ENCODE assay signal across 1 cellular context in genomic region chr11:119095066-119095880, GRCh38.
TF ChIP-seq lines count a peak whose summit lies in the region.

No MANE protein-coding gene starts in this region.

TF ChIP-seq in HepG2, 621 proteins besides CTCF, POLR2A, EP300 and RAD21 (continued from another document and continues in another):
- TF ChIP-seq ZNF18 (CRISPR knock-in tag; IDR thresholded peaks at IDR 0.05; ENCODE audit: insufficient replicate concordance) (peak; percentile 71), ZSCAN20 (CRISPR knock-in tag; IDR thresholded peaks at IDR 0.05; ENCODE audit: borderline replicate concordance) (peak; percentile 64), ASH2L (IDR thresholded peaks at IDR 0.05; ENCODE audit: insufficient read length, low read depth, low read length) (peak; percentile 77), ELF4 (CRISPR knock-in tag; IDR thresholded peaks at IDR 0.05; ENCODE audit: borderline replicate concordance) (peak; percentile 79; the same call in 1 of the 2 replicates), SMAD3 (CRISPR knock-in tag; IDR thresholded peaks at IDR 0.05) (peak; percentile 44; the same call in 1 of the 2 replicates), ZNF318 (CRISPR knock-in tag; IDR thresholded peaks at IDR 0.05) (no peak), POLR2AphosphoS2 (IDR thresholded peaks at IDR 0.05; ENCODE audit: low read depth, low read length) (peak; percentile 94), ZNF713 (CRISPR knock-in tag; IDR thresholded peaks at IDR 0.05) (0 out of 2 replicates have a peak, but pooled peaks have one; percentile 77), ZFP90 (CRISPR knock-in tag; IDR thresholded peaks at IDR 0.05; ENCODE audit: borderline replicate concordance) (peak; percentile 28; the same call in 1 of the 2 replicates), ZNF615 (CRISPR knock-in tag; IDR thresholded peaks at IDR 0.05; ENCODE audit: borderline replicate concordance) (peak; percentile 90; the same call in 1 of the 2 replicates), ZFP36 (IDR thresholded peaks at IDR 0.05; ENCODE audit: borderline replicate concordance, low read depth, low read length, partially characterized antibody) (no peak), NKX3-1 (CRISPR knock-in tag; IDR thresholded peaks at IDR 0.05) (peak; percentile 95), ZBTB10 (CRISPR knock-in tag; IDR thresholded peaks at IDR 0.05; ENCODE audit: borderline replicate concordance) (0 out of 2 replicates have a peak, but pooled peaks have one; percentile 45), ZNF83 (CRISPR knock-in tag; IDR thresholded peaks at IDR 0.05; ENCODE audit: borderline replicate concordance) (peak; percentile 28; the same call in 1 of the 2 replicates), FOXJ3 (CRISPR knock-in tag; IDR thresholded peaks at IDR 0.05; ENCODE audit: borderline replicate concordance) (peak; percentile 23; the same call in 1 of the 2 replicates), U2AF1 (optimal IDR thresholded peaks at IDR 0.05; ENCODE audit: low read depth, low read length) (peak; percentile 47), GZF1 (CRISPR knock-in tag; IDR thresholded peaks at IDR 0.05) (0 out of 2 replicates have a peak, but pooled peaks have one; percentile 68), SALL2 (CRISPR knock-in tag; IDR thresholded peaks at IDR 0.05) (peak; percentile 95; the same call in 1 of the 2 replicates), ZNF446 (CRISPR knock-in tag; IDR thresholded peaks at IDR 0.05) (peak; percentile 97), FOXK1 (CRISPR knock-in tag; IDR thresholded peaks at IDR 0.05; ENCODE audit: borderline replicate concordance, low read depth) (no peak; the same call in 1 of the 2 replicates), ZNF589 (CRISPR knock-in tag; conservative IDR thresholded peaks at IDR 0.05) (peak; percentile 95), ZNF569 (CRISPR knock-in tag; IDR thresholded peaks at IDR 0.05; ENCODE audit: borderline replicate concordance) (peak; percentile 73; the same call in 1 of the 2 replicates), EEA1 (CRISPR knock-in tag; IDR thresholded peaks at IDR 0.05; ENCODE audit: borderline replicate concordance) (peak; percentile 83; the same call in 1 of the 2 replicates), CBX1 (IDR thresholded peaks at IDR 0.05; ENCODE audit: low read depth) (peak; percentile 95), ZSCAN31 (CRISPR knock-in tag; IDR thresholded peaks at IDR 0.05; ENCODE audit: low read depth) (peak; percentile 88), ZNF773 (CRISPR knock-in tag; IDR thresholded peaks at IDR 0.05; ENCODE audit: borderline replicate concordance) (peak; percentile 81; the same call in 1 of the 2 replicates), YEATS2 (CRISPR knock-in tag; IDR thresholded peaks at IDR 0.05; ENCODE audit: borderline replicate concordance) (peak; percentile 68), FOXM1 (CRISPR knock-in tag; IDR thresholded peaks at IDR 0.05) (peak; percentile 91), ZSCAN25 (CRISPR knock-in tag; IDR thresholded peaks at IDR 0.05) (peak; percentile 72), GPBP1L1 (CRISPR knock-in tag; IDR thresholded peaks at IDR 0.05) (no peak), HDAC1 (CRISPR knock-in tag; IDR thresholded peaks at IDR 0.05) (peak; percentile 82), ZNF530 (CRISPR knock-in tag; IDR thresholded peaks at IDR 0.05; ENCODE audit: low read depth) (peak; percentile 42; the same call in 1 of the 2 replicates), HOXA5 (CRISPR knock-in tag; IDR thresholded peaks at IDR 0.05) (peak; percentile 92), ZSCAN5A (CRISPR knock-in tag; IDR thresholded peaks at IDR 0.05; ENCODE audit: borderline replicate concordance) (no peak; the same call in 1 of the 2 replicates), PPARG (CRISPR knock-in tag; conservative IDR thresholded peaks at IDR 0.05) (peak; percentile 28; the same call in 1 of the 2 replicates), ZNF800 (CRISPR knock-in tag; IDR thresholded peaks at IDR 0.05) (peak; percentile 82), FOXP4 (CRISPR knock-in tag; IDR thresholded peaks at IDR 0.05) (peak; percentile 19; the same call in 1 of the 2 replicates), BATF2 (CRISPR knock-in tag; IDR thresholded peaks at IDR 0.05) (peak; percentile 38; the same call in 1 of the 2 replicates), ZNF772 (CRISPR knock-in tag; IDR thresholded peaks at IDR 0.05) (peak; percentile 86; the same call in 1 of the 2 replicates), ZFP1 (CRISPR knock-in tag; IDR thresholded peaks at IDR 0.05) (0 out of 2 replicates have a peak, but pooled peaks have one; percentile 39)
